In genomic region chr17:48440660-48441059, GRCh38 we compare ENCODE assay signal across 16 cellular contexts. TPM values are rescaled to one million over a fixed set of nuclear protein-coding genes. Genes with fewer than 3 reads are reported as not detected.
DNase-seq lines count a peak whose midpoint lies in the region; ATAC-seq, FAIRE-seq and TF ChIP-seq lines count a peak whose summit lies in the region.
"Had no signal": no experiment of that assay in that cellular context is flagged by ENCODE, and none has a peak within 500 bp of the region (broad histone marks: within the 10 kb centered on the region; RNA-seq: fewer than 3 reads in every experiment).

No MANE protein-coding gene starts in this region.

- peaks cover 82% of the 10 kb centered on the region for H3K4me1 Mint-ChIP-seq in activated B cell treated with CpG ODN at 0.5 μM for 24 hours
- peaks cover 69 to 88% (median 87%) of the 10 kb centered on the region in 3 donors for H3K4me1 Mint-ChIP-seq in naive B cell

- H4K20me1 ChIP-seq in BLaER1 treated with 17β-estradiol and CSF1 and Interleukin-3, amounts not matched to agents 10 nM and 100 nM = peaks cover 0 to 33% (median 0%) of the 10 kb centered on the region in 11 experiments; a peak in 5 of 22 replicates

- in situ Hi-C loops in G401 (cut with HindIII; ENCODE audit: low sequenced_read_pairs) = no loop called here

- no peaks in the 10 kb centered on the region for H3K36me3 Mint-ChIP-seq in activated B cell treated with CpG ODN at 0.5 μM for 24 hours (ENCODE audit: low read depth)
- H3K36me3 Mint-ChIP-seq in naive B cell = peaks cover 0 to 19% of the 10 kb centered on the region in 2 donors
- H3K36me3 Mint-ChIP-seq: type B pancreatic cell had no signal

- H3K9me3 Mint-ChIP-seq in activated B cell treated with CpG ODN at 0.5 μM for 24 hours (peaks cover 6% of the 10 kb centered on the region), naive B cell (peaks cover 0 to 10% (median 2%) of the 10 kb centered on the region in 7 donors)

- peak overlapping the region; percentile 68 to 94 (median 76) for H3K4me2 ChIP-seq in BLaER1 treated with 17β-estradiol and CSF1 and Interleukin-3, amounts not matched to agents 10 nM and 100 nM

- H3K9me3 ChIP-seq in BLaER1 treated with 17β-estradiol and CSF1 and Interleukin-3, amounts not matched to agents 10 nM and 100 nM (replicated peaks in 1 of 11) = peaks cover 0 to 14% (median 0%) of the 10 kb centered on the region in 11 experiments; a peak in 4 of 22 replicates

- intact Hi-C loops in activated B cell treated with CpG ODN at 0.5 μM for 24 hours (cut with micrococcal nuclease) = loop anchor here (1.0 kb wide), 3 partner anchors 10 to 27 kb away; partner anchors contain the start of gene SKAP1

- POLR2A ChIA-PET in activated B cell treated with CpG ODN at 0.5 μM for 24 hours (lab: Charles Lee) = interaction anchor here (0.6 to 2.0 kb wide), 5 partner anchors 8 to 1304 kb away, joined by 3 to 14 read pairs (median 5); partner anchors contain the start of gene SKAP1

- peak; percentile 84 for FAIRE-seq in GM12892 (lab: Jason Lieb, UNC)
- FAIRE-seq: kidney had no signal

- no peaks in the 10 kb centered on the region for H3K36me3 ChIP-seq in BLaER1 treated with 17β-estradiol and CSF1 and Interleukin-3, amounts not matched to agents 10 nM and 100 nM

- ATAC-seq in activated B cell treated with CpG ODN at 0.5 μM for 24 hours (ENCODE audit: low read depth) (no peak), naive B cell (ENCODE audit: low read depth in 2 of 2) (no peak), HG02884 (IDR thresholded peaks at IDR 0.05; ENCODE audit: unreplicated experiment) (no peak)
- ATAC-seq: Panc1 had no signal

- H3K27me3 ChIP-seq in BLaER1 treated with 17β-estradiol and CSF1 and Interleukin-3, amounts not matched to agents 10 nM and 100 nM = peaks cover 0 to 78% (median 0%) of the 10 kb centered on the region in 11 experiments; a peak in 11 of 22 replicates

- no peak for TF ChIP-seq POLR2A in GM12892 (IDR thresholded peaks at IDR 0.05; ENCODE audit: low read depth, low read length)

- H3K4me1 ChIP-seq in BLaER1 treated with 17β-estradiol and CSF1 and Interleukin-3, amounts not matched to agents 10 nM and 100 nM = peaks cover 60 to 75% (median 68%) of the 10 kb centered on the region in 10 experiments

- CTCF ChIA-PET in activated B cell treated with CpG ODN at 0.5 μM for 24 hours (lab: Charles Lee) = interaction anchor here (1.5 to 2.4 kb wide), 4 partner anchors 13 to 132 kb away, joined by 3 to 12 read pairs (median 5); no protein-coding TSS in a partner anchor

- H3K27ac ChIP-seq in BLaER1 treated with 17β-estradiol and CSF1 and Interleukin-3, amounts not matched to agents 10 nM and 100 nM = 0 out of 22 replicates have a peak overlapping the region, but pooled peaks of 1 of the 11 experiments have one; percentile 3

- H3K27ac Mint-ChIP-seq in activated B cell treated with CpG ODN at 0.5 μM for 24 hours = peak overlapping the region; percentile 92
- H3K27ac Mint-ChIP-seq in naive B cell = peak overlapping the region; percentile 5 to 97 (median 94)
- H3K27ac Mint-ChIP-seq: progenitor cell of endocrine pancreas, type B pancreatic cell had no signal

- H3K4me3 Mint-ChIP-seq in activated B cell treated with CpG ODN at 0.5 μM for 24 hours = peak overlapping the region; percentile 55
- peak overlapping the region in 7 of 8 donors; percentile 39 to 84 (median 70) for H3K4me3 Mint-ChIP-seq in naive B cell

- H3K9ac ChIP-seq in BLaER1 treated with 17β-estradiol and CSF1 and Interleukin-3, amounts not matched to agents 10 nM and 100 nM = 0 out of 22 replicates have a peak overlapping the region, but pooled peaks of 1 of the 11 experiments have one; percentile 21

- no peak for TF ChIP-seq CTCF in activated B cell treated with CpG ODN at 0.5 μM for 24 hours (IDR thresholded peaks at IDR 0.05)

- H3K27me3 Mint-ChIP-seq in activated B cell treated with CpG ODN at 0.5 μM for 24 hours = peaks cover 5% of the 10 kb centered on the region
- peaks cover 7 to 14% (median 10%) of the 10 kb centered on the region in 3 donors for H3K27me3 Mint-ChIP-seq in naive B cell

- H3K4me3 ChIP-seq in BLaER1 treated with 17β-estradiol and CSF1 and Interleukin-3, amounts not matched to agents 10 nM and 100 nM = no peak overlapping the region; a peak in 1 of 20 replicates

- DNase-seq in GM12892 (ENCODE audit: insufficient read length) (no peak), activated B cell treated with CpG ODN at 0.5 μM for 24 hours (no peak), naive B cell (no peak), NCI-H1048 (lab: John Stamatoyannopoulos, UW) (no peak), G401 (ENCODE audit: low spot score) (no peak), cerebellar cortex (ENCODE audit: low spot score) (no peak)
- DNase-seq: activated CD4-positive, CD25-positive, alpha-beta regulatory T cell treated with anti-CD3 and anti-CD28 coated beads, Interleukin-2, amount 50 U/mL, for 72 hours; EL; glutamatergic neuron; kidney; NCI-H524 treated with DMSO at 0.1 percent for 48 hours had no signal

RNA-seq across cellular contexts. Expression of gene SKAP1, which starts 10.6 kb away (rescaled TPM):
- polyA plus RNA-seq in GM12892 (2012; ENCODE audit: missing spikeins) = 59.0 TPM
- 24.3 and 25.3 TPM in 2 replicates for total RNA-seq in activated B cell treated with CpG ODN at 0.5 μM for 24 hours
- 100 to 1,000 TPM in 5 of 6 donors, 10 to 100 TPM in 1; 79.3 to 166 (median 140) TPM for polyA plus RNA-seq in naive B cell (ENCODE audit: low read depth in 6 of 6)
- total RNA-seq in G401 (2014; rRNA removed; shearing (Covaris generic)) = not detected in 2 replicates

Comparison
In these comparisons a context has a peak if more than half of its experiments do, and no peak if none do; other contexts are left out.
1. RNA of gene SKAP1, which starts 10.6 kb away (total RNA-seq): 24.3 to 25.3 TPM in activated B cell treated with CpG ODN at 0.5 μM for 24 hours; not detected in G401; every median in the first group is over 10 times any median in the second.